In the genomic region with DNA sequence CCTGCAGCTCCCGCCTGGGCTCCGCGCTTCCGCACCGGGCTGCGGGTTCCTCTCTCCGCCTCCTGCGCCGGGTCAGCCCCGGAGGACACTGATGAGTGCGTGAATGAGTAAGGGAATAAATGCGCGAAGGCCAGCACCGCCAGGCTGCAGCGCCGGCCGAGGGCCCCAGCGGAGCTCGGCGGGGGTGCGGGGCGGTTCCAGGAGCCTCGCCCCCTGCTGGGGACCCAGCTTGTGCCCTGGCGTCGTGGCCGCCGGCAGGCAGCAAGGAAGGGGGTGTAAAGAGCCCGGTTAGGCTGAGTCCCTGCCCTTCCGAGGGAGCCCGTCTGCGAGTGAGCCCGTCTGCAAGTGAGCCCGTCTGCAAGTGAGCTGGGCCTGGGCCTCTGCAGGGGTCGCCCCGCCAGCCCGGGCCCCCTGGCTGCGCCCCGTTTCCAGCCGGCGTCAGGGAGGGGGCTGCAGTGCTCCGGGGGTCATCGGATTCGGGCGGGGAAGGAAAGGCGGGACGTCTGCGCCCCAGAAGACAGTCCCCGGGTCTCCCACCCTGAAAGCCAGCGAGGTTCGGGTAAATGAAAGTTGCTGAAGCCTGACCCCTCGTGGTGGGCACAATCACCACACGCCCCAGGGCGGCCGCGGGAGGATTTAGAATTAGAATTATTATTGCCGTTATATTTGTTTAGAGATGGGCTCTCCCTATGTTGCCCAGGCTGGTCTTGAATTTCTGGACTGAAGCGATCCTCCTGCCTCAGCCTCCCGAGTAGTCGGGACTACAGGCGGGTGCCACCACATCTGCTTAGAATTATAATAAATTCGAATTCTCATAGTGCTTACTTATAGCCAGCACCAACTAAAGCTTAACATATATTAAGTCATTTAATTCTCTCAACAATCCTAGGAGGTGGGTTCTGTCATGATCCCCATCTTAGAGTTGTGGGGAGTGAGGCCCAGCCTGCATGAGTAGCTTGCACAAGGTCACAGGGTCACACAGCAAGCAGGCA, we compare ENCODE assay signal across 8 cellular contexts. TPM values are rescaled to one million over a fixed set of nuclear protein-coding genes. Genes with fewer than 3 reads are reported as not detected.
DNase-seq lines count a peak whose midpoint lies in the region; ATAC-seq and TF ChIP-seq lines count a peak whose summit lies in the region.

No MANE protein-coding gene starts in this region.

- peak; percentile 79 for TF ChIP-seq RAD21 in Ishikawa (IDR thresholded peaks at IDR 0.05; ENCODE audit: low read depth)

- no peak overlapping the region for H3K27ac ChIP-seq in AG04450 (ENCODE audit: low read depth, low read length)

- TF ChIP-seq CTCF in AG04450 (IDR thresholded peaks at IDR 0.05; ENCODE audit: low read depth, low read length): peak; percentile 77
- peak; percentile 82 for TF ChIP-seq CTCF in retinal pigment epithelial cell (conservative IDR thresholded peaks at IDR 0.05; ENCODE audit: low read depth, low read length)

- no peak for DNase-seq in AG04450 (ENCODE audit: low read depth, low spot score)
- peak; percentile 54 for DNase-seq in T-helper 22 cell (ENCODE audit: low read depth)
- peak in 38 of 58 donors; percentile 6 to 64 (median 41) for DNase-seq in anterior cingulate cortex (lab: John Stamatoyannopoulos, UW)
- DNase-seq in hippocampal formation (lab: John Stamatoyannopoulos, UW): peak; percentile 35 to 51
- no peak for DNase-seq in retinal pigment epithelial cell (ENCODE audit: low read depth)
- DNase-seq in NCI-H2196 (lab: John Stamatoyannopoulos, UW; ENCODE audit: unreplicated experiment): no peak

- POLR2A ChIA-PET in AG04450 (lab: Yijun Ruan, JAX): interaction anchor here (0.6 to 2.1 kb wide), 5 partner anchors 12 to 327 kb away, joined by 3 to 17 read pairs (median 3); no protein-coding TSS in a partner anchor

- no peak for TF ChIP-seq EP300 in Ishikawa (IDR thresholded peaks at IDR 0.05; ENCODE audit: borderline replicate concordance)

- H3K27me3 ChIP-seq in AG04450 (ENCODE audit: control insufficient read depth, insufficient read depth, low read length): peaks cover 4% of the 10 kb centered on the region

- ATAC-seq in GM19043 (IDR thresholded peaks at IDR 0.05; ENCODE audit: low read depth, unreplicated experiment): peak; percentile 44

- CTCF ChIA-PET in AG04450 (lab: Charles Lee): interaction anchor here (0.6 to 4.1 kb wide), 43 partner anchors 8 to 325 kb away, joined by 3 to 109 read pairs (median 5); a partner anchor contains a TSS

- peak overlapping the region; percentile 51 for H3K4me3 ChIP-seq in AG04450 (ENCODE audit: low read depth, low read length)
- peak overlapping the region; percentile 41 for H3K4me3 ChIP-seq in retinal pigment epithelial cell (ENCODE audit: low read length)

- H3K9me3 ChIP-seq in AG04450 (ENCODE audit: control insufficient read depth, insufficient read depth, low read length): no peaks in the 10 kb centered on the region; the same call in 1 of the 2 replicates

TF ChIP-seq in Ishikawa, 13 proteins besides CTCF, POLR2A, EP300 and RAD21:
- TF ChIP-seq ZBTB7A (IDR thresholded peaks at IDR 0.05; ENCODE audit: low read depth): peak; percentile 63; the same call in 1 of the 2 replicates
- no peak for TF ChIP-seq FOXM1 (IDR thresholded peaks at IDR 0.05; ENCODE audit: borderline replicate concordance, low read depth)

RNA-seq across cellular contexts. Expression of a gene that starts 8.6 kb away (rescaled TPM):
- polyA plus RNA-seq in AG04450 (2011; rRNA removed): not detected in 2 replicates
- polyA minus RNA-seq in AG04450 (2011; rRNA and poly(A)+ RNA removed): not detected in 2 replicates

RNA-seq across cellular contexts. Expression of a gene that starts 38.7 kb away (rescaled TPM):
- 0.15 and 0.17 TPM in 2 replicates for polyA plus RNA-seq in AG04450 (2011; rRNA removed)
- 0.65 and 0.83 TPM in 2 replicates for polyA minus RNA-seq in AG04450 (2011; rRNA and poly(A)+ RNA removed)

Comparison
In these comparisons a context has a peak if more than half of its experiments do, and no peak if none do; other contexts are left out.
1. DNase-seq: peak in T-helper 22 cell (single experiment), anterior cingulate cortex (38 of 58) and hippocampal formation (2 of 2); none in AG04450 (single experiment), retinal pigment epithelial cell (single experiment) and NCI-H2196 (single experiment).